2 cellular contexts compared by ENCODE assay signal in the genomic region with DNA sequence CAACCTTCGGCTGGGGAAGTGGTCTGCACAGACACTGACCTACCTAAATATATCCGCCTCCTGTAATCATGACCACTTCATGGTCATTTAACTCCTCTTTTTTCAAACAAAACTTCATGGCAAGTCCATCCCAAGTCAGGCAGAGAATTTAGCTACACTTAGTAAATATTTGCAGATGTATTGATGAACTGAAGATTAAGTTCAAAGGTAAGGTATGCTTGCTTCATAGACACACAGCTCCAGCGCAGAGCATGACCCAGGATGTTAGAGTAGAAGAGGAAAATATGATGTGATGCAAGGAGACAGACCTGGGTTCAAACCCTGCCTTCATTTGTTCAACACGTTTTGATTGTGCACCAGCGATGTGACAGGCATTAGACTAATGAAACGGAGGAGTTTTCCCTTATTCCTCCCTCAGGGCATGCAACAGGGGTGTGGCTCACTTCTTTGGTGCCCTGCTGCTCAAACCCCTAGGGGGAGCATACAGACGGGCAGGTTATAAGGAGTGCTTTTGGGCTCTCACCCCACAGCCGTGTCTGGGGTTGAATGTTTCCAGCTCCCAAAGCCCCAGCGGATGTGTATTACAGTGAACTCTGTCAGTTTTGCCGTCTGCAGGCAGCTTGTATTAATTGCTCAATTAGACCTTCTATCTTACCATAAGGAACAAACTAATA.
TF ChIP-seq lines count a peak whose summit lies in the region.

No MANE protein-coding gene starts in this region.

TF ChIP-seq in HepG2, 621 proteins besides CTCF, POLR2A, EP300 and RAD21 (continued from another document and continues in another):
- TF ChIP-seq, protein P1, sequence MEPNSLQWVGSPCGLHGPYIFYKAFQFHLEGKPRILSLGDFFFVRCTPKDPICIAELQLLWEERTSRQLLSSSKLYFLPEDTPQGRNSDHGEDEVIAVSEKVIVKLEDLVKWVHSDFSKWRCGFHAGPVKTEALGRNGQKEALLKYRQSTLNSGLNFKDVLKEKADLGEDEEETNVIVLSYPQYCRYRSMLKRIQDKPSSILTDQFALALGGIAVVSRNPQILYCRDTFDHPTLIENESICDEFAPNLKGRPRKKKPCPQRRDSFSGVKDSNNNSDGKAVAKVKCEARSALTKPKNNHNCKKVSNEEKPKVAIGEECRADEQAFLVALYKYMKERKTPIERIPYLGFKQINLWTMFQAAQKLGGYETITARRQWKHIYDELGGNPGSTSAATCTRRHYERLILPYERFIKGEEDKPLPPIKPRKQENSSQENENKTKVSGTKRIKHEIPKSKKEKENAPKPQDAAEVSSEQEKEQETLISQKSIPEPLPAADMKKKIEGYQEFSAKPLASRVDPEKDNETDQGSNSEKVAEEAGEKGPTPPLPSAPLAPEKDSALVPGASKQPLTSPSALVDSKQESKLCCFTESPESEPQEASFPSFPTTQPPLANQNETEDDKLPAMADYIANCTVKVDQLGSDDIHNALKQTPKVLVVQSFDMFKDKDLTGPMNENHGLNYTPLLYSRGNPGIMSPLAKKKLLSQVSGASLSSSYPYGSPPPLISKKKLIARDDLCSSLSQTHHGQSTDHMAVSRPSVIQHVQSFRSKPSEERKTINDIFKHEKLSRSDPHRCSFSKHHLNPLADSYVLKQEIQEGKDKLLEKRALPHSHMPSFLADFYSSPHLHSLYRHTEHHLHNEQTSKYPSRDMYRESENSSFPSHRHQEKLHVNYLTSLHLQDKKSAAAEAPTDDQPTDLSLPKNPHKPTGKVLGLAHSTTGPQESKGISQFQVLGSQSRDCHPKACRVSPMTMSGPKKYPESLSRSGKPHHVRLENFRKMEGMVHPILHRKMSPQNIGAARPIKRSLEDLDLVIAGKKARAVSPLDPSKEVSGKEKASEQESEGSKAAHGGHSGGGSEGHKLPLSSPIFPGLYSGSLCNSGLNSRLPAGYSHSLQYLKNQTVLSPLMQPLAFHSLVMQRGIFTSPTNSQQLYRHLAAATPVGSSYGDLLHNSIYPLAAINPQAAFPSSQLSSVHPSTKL (CRISPR knock-in tag; IDR thresholded peaks at IDR 0.05) = peak; percentile 72
- no peak for TF ChIP-seq NONO (IDR thresholded peaks at IDR 0.05)
- no peak for TF ChIP-seq NONO (CRISPR knock-in tag; conservative IDR thresholded peaks at IDR 0.05)
- TF ChIP-seq, protein P2, sequence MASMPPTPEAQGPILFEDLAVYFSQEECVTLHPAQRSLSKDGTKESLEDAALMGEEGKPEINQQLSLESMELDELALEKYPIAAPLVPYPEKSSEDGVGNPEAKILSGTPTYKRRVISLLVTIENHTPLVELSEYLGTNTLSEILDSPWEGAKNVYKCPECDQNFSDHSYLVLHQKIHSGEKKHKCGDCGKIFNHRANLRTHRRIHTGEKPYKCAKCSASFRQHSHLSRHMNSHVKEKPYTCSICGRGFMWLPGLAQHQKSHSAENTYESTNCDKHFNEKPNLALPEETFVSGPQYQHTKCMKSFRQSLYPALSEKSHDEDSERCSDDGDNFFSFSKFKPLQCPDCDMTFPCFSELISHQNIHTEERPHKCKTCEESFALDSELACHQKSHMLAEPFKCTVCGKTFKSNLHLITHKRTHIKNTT (CRISPR knock-in tag; IDR thresholded peaks at IDR 0.05) = no peak
- TF ChIP-seq, protein P3, sequence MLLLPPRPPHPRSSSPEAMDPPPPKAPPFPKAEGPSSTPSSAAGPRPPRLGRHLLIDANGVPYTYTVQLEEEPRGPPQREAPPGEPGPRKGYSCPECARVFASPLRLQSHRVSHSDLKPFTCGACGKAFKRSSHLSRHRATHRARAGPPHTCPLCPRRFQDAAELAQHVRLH (CRISPR knock-in tag; IDR thresholded peaks at IDR 0.05; ENCODE audit: borderline replicate concordance, low read depth) = no peak
- TF ChIP-seq ZNF256 (CRISPR knock-in tag; conservative IDR thresholded peaks at IDR 0.05) = no peak
- TF ChIP-seq, protein P4, sequence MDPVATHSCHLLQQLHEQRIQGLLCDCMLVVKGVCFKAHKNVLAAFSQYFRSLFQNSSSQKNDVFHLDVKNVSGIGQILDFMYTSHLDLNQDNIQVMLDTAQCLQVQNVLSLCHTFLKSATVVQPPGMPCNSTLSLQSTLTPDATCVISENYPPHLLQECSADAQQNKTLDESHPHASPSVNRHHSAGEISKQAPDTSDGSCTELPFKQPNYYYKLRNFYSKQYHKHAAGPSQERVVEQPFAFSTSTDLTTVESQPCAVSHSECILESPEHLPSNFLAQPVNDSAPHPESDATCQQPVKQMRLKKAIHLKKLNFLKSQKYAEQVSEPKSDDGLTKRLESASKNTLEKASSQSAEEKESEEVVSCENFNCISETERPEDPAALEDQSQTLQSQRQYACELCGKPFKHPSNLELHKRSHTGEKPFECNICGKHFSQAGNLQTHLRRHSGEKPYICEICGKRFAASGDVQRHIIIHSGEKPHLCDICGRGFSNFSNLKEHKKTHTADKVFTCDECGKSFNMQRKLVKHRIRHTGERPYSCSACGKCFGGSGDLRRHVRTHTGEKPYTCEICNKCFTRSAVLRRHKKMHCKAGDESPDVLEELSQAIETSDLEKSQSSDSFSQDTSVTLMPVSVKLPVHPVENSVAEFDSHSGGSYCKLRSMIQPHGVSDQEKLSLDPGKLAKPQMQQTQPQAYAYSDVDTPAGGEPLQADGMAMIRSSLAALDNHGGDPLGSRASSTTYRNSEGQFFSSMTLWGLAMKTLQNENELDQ (CRISPR knock-in tag; IDR thresholded peaks at IDR 0.05; ENCODE audit: borderline replicate concordance) = no peak
- TF ChIP-seq SOX13 (IDR thresholded peaks at IDR 0.05) = no peak
- no peak for TF ChIP-seq SOX13 (CRISPR knock-in tag; conservative IDR thresholded peaks at IDR 0.05 in 1 of 2, IDR thresholded peaks at IDR 0.05 in 1 of 2)
- TF ChIP-seq ZNF747 (CRISPR knock-in tag; IDR thresholded peaks at IDR 0.05; ENCODE audit: borderline replicate concordance) = no peak
- 0 out of 2 replicates have a peak, but pooled peaks have one; percentile 24 for TF ChIP-seq PPARG (CRISPR knock-in tag; conservative IDR thresholded peaks at IDR 0.05)
- no peak for TF ChIP-seq ARID2 (CRISPR knock-in tag; IDR thresholded peaks at IDR 0.05; ENCODE audit: borderline replicate concordance)
- TF ChIP-seq NCOA2 (CRISPR knock-in tag; IDR thresholded peaks at IDR 0.05) = 0 out of 2 replicates have a peak, but pooled peaks have one; percentile 27
- 0 out of 2 replicates have a peak, but pooled peaks have one; percentile 17 for TF ChIP-seq KDM6A (CRISPR knock-in tag; IDR thresholded peaks at IDR 0.05; ENCODE audit: low read depth)
- TF ChIP-seq CENPT (CRISPR knock-in tag; IDR thresholded peaks at IDR 0.05; ENCODE audit: low read depth) = no peak
- TF ChIP-seq TCF7 (IDR thresholded peaks at IDR 0.05; ENCODE audit: low read depth) = 0 out of 2 replicates have a peak, but pooled peaks have one; percentile 21
- no peak for TF ChIP-seq FIP1L1 (IDR thresholded peaks at IDR 0.05; ENCODE audit: borderline replicate concordance, insufficient read depth, low read depth, low read length)
- TF ChIP-seq RARA (CRISPR knock-in tag; IDR thresholded peaks at IDR 0.05) = peak; percentile 64
- no peak for TF ChIP-seq ZNF589 (CRISPR knock-in tag; conservative IDR thresholded peaks at IDR 0.05)
- no peak for TF ChIP-seq GTF3A (CRISPR knock-in tag; conservative IDR thresholded peaks at IDR 0.05)
- peak; percentile 14; the same call in 1 of the 2 replicates for TF ChIP-seq ZNF24 (IDR thresholded peaks at IDR 0.05)

TF ChIP-seq in WTC11, 78 proteins besides CTCF, POLR2A, EP300 and RAD21 (continued from another document):
- TF ChIP-seq ZNF138 (CRISPR knock-in tag; conservative IDR thresholded peaks at IDR 0.05) (no peak), GABPB1 (CRISPR knock-in tag; IDR thresholded peaks at IDR 0.05) (no peak), SP1 (CRISPR knock-in tag; conservative IDR thresholded peaks at IDR 0.05) (no peak), CREB1 (CRISPR knock-in tag; IDR thresholded peaks at IDR 0.05) (no peak), ETV6 (CRISPR knock-in tag; IDR thresholded peaks at IDR 0.05) (no peak), SMAD4 (CRISPR knock-in tag; IDR thresholded peaks at IDR 0.05) (no peak), NR3C1 (CRISPR knock-in tag; conservative IDR thresholded peaks at IDR 0.05; ENCODE audit: low read depth) (no peak), EMX1 (CRISPR knock-in tag; IDR thresholded peaks at IDR 0.05) (no peak), TEAD4 (CRISPR knock-in tag; IDR thresholded peaks at IDR 0.05) (no peak), FOXJ3 (CRISPR knock-in tag; IDR thresholded peaks at IDR 0.05; ENCODE audit: borderline replicate concordance) (no peak)
- TF ChIP-seq, protein P5, sequence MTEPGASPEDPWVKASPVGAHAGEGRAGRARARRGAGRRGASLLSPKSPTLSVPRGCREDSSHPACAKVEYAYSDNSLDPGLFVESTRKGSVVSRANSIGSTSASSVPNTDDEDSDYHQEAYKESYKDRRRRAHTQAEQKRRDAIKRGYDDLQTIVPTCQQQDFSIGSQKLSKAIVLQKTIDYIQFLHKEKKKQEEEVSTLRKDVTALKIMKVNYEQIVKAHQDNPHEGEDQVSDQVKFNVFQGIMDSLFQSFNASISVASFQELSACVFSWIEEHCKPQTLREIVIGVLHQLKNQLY (CRISPR knock-in tag; IDR thresholded peaks at IDR 0.05) = no peak
- TF ChIP-seq, protein P6, sequence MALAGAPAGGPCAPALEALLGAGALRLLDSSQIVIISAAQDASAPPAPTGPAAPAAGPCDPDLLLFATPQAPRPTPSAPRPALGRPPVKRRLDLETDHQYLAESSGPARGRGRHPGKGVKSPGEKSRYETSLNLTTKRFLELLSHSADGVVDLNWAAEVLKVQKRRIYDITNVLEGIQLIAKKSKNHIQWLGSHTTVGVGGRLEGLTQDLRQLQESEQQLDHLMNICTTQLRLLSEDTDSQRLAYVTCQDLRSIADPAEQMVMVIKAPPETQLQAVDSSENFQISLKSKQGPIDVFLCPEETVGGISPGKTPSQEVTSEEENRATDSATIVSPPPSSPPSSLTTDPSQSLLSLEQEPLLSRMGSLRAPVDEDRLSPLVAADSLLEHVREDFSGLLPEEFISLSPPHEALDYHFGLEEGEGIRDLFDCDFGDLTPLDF (CRISPR knock-in tag; IDR thresholded peaks at IDR 0.05) = no peak
- TF ChIP-seq, protein P7, sequence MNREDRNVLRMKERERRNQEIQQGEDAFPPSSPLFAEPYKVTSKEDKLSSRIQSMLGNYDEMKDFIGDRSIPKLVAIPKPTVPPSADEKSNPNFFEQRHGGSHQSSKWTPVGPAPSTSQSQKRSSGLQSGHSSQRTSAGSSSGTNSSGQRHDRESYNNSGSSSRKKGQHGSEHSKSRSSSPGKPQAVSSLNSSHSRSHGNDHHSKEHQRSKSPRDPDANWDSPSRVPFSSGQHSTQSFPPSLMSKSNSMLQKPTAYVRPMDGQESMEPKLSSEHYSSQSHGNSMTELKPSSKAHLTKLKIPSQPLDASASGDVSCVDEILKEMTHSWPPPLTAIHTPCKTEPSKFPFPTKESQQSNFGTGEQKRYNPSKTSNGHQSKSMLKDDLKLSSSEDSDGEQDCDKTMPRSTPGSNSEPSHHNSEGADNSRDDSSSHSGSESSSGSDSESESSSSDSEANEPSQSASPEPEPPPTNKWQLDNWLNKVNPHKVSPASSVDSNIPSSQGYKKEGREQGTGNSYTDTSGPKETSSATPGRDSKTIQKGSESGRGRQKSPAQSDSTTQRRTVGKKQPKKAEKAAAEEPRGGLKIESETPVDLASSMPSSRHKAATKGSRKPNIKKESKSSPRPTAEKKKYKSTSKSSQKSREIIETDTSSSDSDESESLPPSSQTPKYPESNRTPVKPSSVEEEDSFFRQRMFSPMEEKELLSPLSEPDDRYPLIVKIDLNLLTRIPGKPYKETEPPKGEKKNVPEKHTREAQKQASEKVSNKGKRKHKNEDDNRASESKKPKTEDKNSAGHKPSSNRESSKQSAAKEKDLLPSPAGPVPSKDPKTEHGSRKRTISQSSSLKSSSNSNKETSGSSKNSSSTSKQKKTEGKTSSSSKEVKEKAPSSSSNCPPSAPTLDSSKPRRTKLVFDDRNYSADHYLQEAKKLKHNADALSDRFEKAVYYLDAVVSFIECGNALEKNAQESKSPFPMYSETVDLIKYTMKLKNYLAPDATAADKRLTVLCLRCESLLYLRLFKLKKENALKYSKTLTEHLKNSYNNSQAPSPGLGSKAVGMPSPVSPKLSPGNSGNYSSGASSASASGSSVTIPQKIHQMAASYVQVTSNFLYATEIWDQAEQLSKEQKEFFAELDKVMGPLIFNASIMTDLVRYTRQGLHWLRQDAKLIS (CRISPR knock-in tag; IDR thresholded peaks at IDR 0.05; ENCODE audit: borderline replicate concordance) = no peak
- TF ChIP-seq, protein P8, sequence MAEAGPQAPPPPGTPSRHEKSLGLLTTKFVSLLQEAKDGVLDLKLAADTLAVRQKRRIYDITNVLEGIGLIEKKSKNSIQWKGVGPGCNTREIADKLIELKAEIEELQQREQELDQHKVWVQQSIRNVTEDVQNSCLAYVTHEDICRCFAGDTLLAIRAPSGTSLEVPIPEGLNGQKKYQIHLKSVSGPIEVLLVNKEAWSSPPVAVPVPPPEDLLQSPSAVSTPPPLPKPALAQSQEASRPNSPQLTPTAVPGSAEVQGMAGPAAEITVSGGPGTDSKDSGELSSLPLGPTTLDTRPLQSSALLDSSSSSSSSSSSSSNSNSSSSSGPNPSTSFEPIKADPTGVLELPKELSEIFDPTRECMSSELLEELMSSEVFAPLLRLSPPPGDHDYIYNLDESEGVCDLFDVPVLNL (CRISPR knock-in tag; IDR thresholded peaks at IDR 0.05; ENCODE audit: borderline replicate concordance, low read depth) = no peak
